8 cellular contexts compared by ENCODE assay signal in the genomic region with DNA sequence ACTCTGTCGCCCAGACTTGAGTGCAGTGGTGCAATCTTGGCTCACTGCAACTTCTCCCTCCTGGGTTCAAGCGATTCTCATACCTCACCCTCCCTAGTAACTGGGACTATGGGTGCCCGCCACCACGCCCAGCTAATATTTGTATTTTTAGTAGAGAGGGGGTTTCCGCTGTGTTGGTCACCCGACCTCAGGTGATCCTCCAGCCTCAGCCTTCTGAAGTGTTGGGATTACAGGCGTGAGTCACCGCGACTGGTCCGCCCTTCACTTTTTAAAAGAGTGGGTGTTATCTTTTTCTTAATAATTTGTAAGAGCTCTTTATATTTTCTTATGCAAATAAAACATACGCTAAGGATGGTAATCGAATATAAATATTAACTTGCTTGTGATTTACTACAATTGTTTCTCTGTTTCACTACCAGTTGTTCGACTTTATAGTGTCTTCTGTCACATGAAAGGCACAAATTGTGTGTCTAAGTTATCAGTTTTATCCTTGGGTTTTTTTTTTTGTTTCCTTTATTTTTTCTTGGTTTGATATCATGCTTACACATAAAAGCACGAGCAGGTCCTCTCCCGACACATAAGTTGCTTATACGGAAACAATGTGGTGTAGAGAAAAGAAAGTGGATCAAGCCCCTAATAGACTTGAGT. TPM values are rescaled to one million over a fixed set of nuclear protein-coding genes. Genes with fewer than 3 reads are reported as not detected.
DNase-seq lines count a peak whose midpoint lies in the region; ATAC-seq and TF ChIP-seq lines count a peak whose summit lies in the region.

No MANE protein-coding gene starts in this region.

- no peak for ATAC-seq in HG02970 (IDR thresholded peaks at IDR 0.05; ENCODE audit: low FRiP score, unreplicated experiment)
- no peak for ATAC-seq in left lobe of liver

- TF ChIP-seq POLR2A in breast epithelium (IDR thresholded peaks at IDR 0.05), result no peak

- H3K9me3 Mint-ChIP-seq in CD14-positive monocyte, result peaks cover 0 to 4% (median 0%) of the 10 kb centered on the region in 7 donors

- H3K27ac Mint-ChIP-seq in CD14-positive monocyte, result peak overlapping the region in 6 of 7 donors; percentile 41 to 100 (median 99)

- peaks cover 0 to 2% (median 2%) of the 10 kb centered on the region in 3 donors for H3K27me3 Mint-ChIP-seq in CD14-positive monocyte (ENCODE audit: low read depth in 3 of 3)

- no peaks in the 10 kb centered on the region for H3K4me1 ChIP-seq in breast epithelium
- no peaks in the 10 kb centered on the region for H3K4me1 ChIP-seq in muscle layer of duodenum (ENCODE audit: control insufficient read depth in 1 of 2, insufficient read depth in 2 of 2, low read length in 2 of 2)

- peak overlapping the region; percentile 89 to 96 for H3K4me3 Mint-ChIP-seq in CD14-positive monocyte

- H3K27ac ChIP-seq in breast epithelium (peak overlapping the region; percentile 98 to 100), muscle layer of duodenum (ENCODE audit: low read length) (peak overlapping the region; percentile 96)

- H3K4me1 Mint-ChIP-seq in CD14-positive monocyte, result peaks cover 28% of the 10 kb centered on the region

- H3K4me3 ChIP-seq in breast epithelium (peak overlapping the region; percentile 83 to 95 (median 92)), muscle layer of duodenum (ENCODE audit: low read depth in 1 of 2, low read length in 2 of 2) (peak overlapping the region; percentile 77 to 89)

- intact Hi-C loops in CD14-positive monocyte (cut with micrococcal nuclease), result loop anchor here (2.0 to 10.0 kb wide), 5 partner anchors 35 to 1177 kb away; a partner anchor contains a TSS
- intact Hi-C loops in breast epithelium (cut with DNase I; ENCODE audit: low total_unique reads), result no loop called here

- no peaks in the 10 kb centered on the region for H3K36me3 Mint-ChIP-seq in CD14-positive monocyte

- DNase-seq in CD14-positive monocyte (ENCODE audit: low spot score) (no peak), NCI-H69 (lab: John Stamatoyannopoulos, UW) (peak; percentile 10), breast epithelium (ENCODE audit: low spot score in 2 of 2) (no peak), GM19238 (ENCODE audit: insufficient read length, low spot score) (no peak), left lobe of liver (ENCODE audit: low spot score) (no peak), NCI-H2171 (lab: John Stamatoyannopoulos, UW) (no peak)

- H3K27me3 ChIP-seq in breast epithelium, result no peaks in the 10 kb centered on the region
- no peaks in the 10 kb centered on the region for H3K27me3 ChIP-seq in muscle layer of duodenum (ENCODE audit: low read depth, low read length)

- H3K9me3 ChIP-seq in breast epithelium (no peaks in the 10 kb centered on the region), muscle layer of duodenum (ENCODE audit: control insufficient read depth in 1 of 2, low read length in 2 of 2) (no peaks in the 10 kb centered on the region)

- no peaks in the 10 kb centered on the region for H3K36me3 ChIP-seq in breast epithelium
- peaks cover 0 to 21% of the 10 kb centered on the region in 2 donors for H3K36me3 ChIP-seq in muscle layer of duodenum (ENCODE audit: control insufficient read depth in 1 of 2, insufficient read depth in 2 of 2, low read length in 2 of 2)

- TF ChIP-seq CTCF in CD14-positive monocyte (IDR thresholded peaks at IDR 0.05) (no peak), breast epithelium (IDR thresholded peaks at IDR 0.05) (no peak)

RNA-seq across cellular contexts. Expression of a gene that starts 1.9 kb away (rescaled TPM):
- 10 to 100 TPM; 23.2 to 43.7 TPM for polyA plus RNA-seq in CD14-positive monocyte
- total RNA-seq in breast epithelium, result 100 to 1,000 TPM in 1 of 3 donors, 10 to 100 TPM in 2; 61.1 to 141 (median 93.1) TPM
- 20.5 TPM for total RNA-seq in left lobe of liver
